27 cellular contexts compared by ENCODE assay signal in genomic region chr2:239745386-239745785, GRCh38.
"Had no signal": no experiment of that assay in that cellular context is flagged by ENCODE, and none has a peak within 500 bp of the region (broad histone marks: within the 10 kb centered on the region; RNA-seq: fewer than 3 reads in every experiment).

No MANE protein-coding gene starts in this region.

- H3K9me3 ChIP-seq: esophagus squamous epithelium, heart right ventricle, neutrophil, pancreas, right lobe of liver, thyroid gland, vagina had no signal

- H3K27ac Mint-ChIP-seq: immature natural killer cell; memory B cell; natural killer cell; stimulated activated naive CD8-positive, alpha-beta T cell treated with anti-CD3 and anti-CD28 coated beads, Interleukin-15, amount 100 ng/mL, for 72 hours had no signal

- DNase-seq: dermis blood vessel endothelial cell; effector memory CD4-positive, alpha-beta T cell; erythroblast; esophagus squamous epithelium; glutamatergic neuron; heart right ventricle; hypothalamus; immature natural killer cell; islet precursor cell; natural killer cell; retina; right lobe of liver; stimulated activated CD4-positive, alpha-beta T cell treated with anti-CD3 and anti-CD28 coated beads, Interleukin-12 subunit alpha, Interleukin-12 subunit beta, amount 100 ng/mL, for 4 hours; stimulated activated CD4-positive, alpha-beta T cell treated with anti-CD3 and anti-CD28 coated beads, Interleukin-1b, Interleukin-23, amount 100 ng/mL, for 48 hours; stimulated activated CD4-positive, alpha-beta T cell treated with anti-CD3 and anti-CD28 coated beads, Interleukin-4, amount 100 ng/mL, for 1 hour; stimulated activated CD8-positive, alpha-beta memory T cell treated with anti-CD3 and anti-CD28 coated beads, Interleukin-4, amount 100 ng/mL, for 48 hours; stimulated activated naive CD4-positive, alpha-beta T cell; stimulated activated naive CD8-positive, alpha-beta T cell treated with anti-CD3 and anti-CD28 coated beads, Interleukin-15, amount 100 ng/mL, for 72 hours; thyroid gland; trophoblast cell had no signal

- H3K36me3 ChIP-seq: esophagus squamous epithelium, heart right ventricle, neutrophil, pancreas, right lobe of liver, thyroid gland, vagina had no signal

- H3K4me3 Mint-ChIP-seq: immature natural killer cell; memory B cell; natural killer cell; stimulated activated naive CD8-positive, alpha-beta T cell treated with anti-CD3 and anti-CD28 coated beads, Interleukin-15, amount 100 ng/mL, for 72 hours had no signal

- H3K27me3 Mint-ChIP-seq: stimulated activated naive CD8-positive, alpha-beta T cell treated with anti-CD3 and anti-CD28 coated beads, Interleukin-15, amount 100 ng/mL, for 72 hours had no signal

- H3K4me1 ChIP-seq: esophagus squamous epithelium, heart right ventricle, pancreas, right lobe of liver, thyroid gland, vagina had no signal

- H3K27me3 ChIP-seq: pancreas, right lobe of liver, thyroid gland, vagina had no signal

- H3K4me3 ChIP-seq: coronary artery, esophagus squamous epithelium, heart right ventricle, lung, pancreas, right lobe of liver, smooth muscle cell, thyroid gland, vagina had no signal

- FAIRE-seq: pancreas had no signal

- H3K9me3 Mint-ChIP-seq: immature natural killer cell; memory B cell; natural killer cell; stimulated activated naive CD8-positive, alpha-beta T cell treated with anti-CD3 and anti-CD28 coated beads, Interleukin-15, amount 100 ng/mL, for 72 hours had no signal

- H3K36me3 Mint-ChIP-seq: immature natural killer cell, memory B cell, natural killer cell had no signal

- H3K4me2 ChIP-seq: smooth muscle cell had no signal

- H3K27ac ChIP-seq: coronary artery, esophagus squamous epithelium, heart right ventricle, neutrophil, pancreas, right lobe of liver, thyroid gland, vagina had no signal
